8 cellular contexts compared by ENCODE assay signal in genomic region chr9:95506438-95506691, GRCh38. TPM values are rescaled to one million over a fixed set of nuclear protein-coding genes. Genes with fewer than 3 reads are reported as not detected.
DNase-seq lines count a peak whose midpoint lies in the region; TF ChIP-seq lines count a peak whose summit lies in the region.

No MANE protein-coding gene starts in this region.

- no peak overlapping the region for H3K27ac Mint-ChIP-seq in dendritic cell treated with granulocyte-macrophage colony-stimulating factor and Interleukin-4, amounts not matched to agents 40 ng/mL and 50 ng/mL, for 4 days

- H4K8ac ChIP-seq in mesenchymal stem cell (ENCODE audit: low read length) = peak overlapping the region; percentile 87

- no peak overlapping the region for H2AFZ ChIP-seq in mesenchymal stem cell (ENCODE audit: low read depth, low read length)

- intact Hi-C loops in dendritic cell treated with granulocyte-macrophage colony-stimulating factor and Interleukin-4, amounts not matched to agents 40 ng/mL and 50 ng/mL, for 4 days (cut with micrococcal nuclease) = loop anchor here (10.0 kb wide), 1 partner anchor 182 kb away; no protein-coding TSS in a partner anchor
- intact Hi-C loops in uterus (cut with DNase I; ENCODE audit: low total_unique reads) = no loop called here

- H2BK5ac ChIP-seq in mesenchymal stem cell (ENCODE audit: low read depth, low read length, poor library complexity, severe bottlenecking) = peak overlapping the region; percentile 90

- H3K4me2 ChIP-seq in mesenchymal stem cell (ENCODE audit: low read length, poor library complexity, severe bottlenecking) = peak overlapping the region; percentile 97

- H3K27me3 ChIP-seq in HAP-1 (ENCODE audit: low read depth) (no peaks in the 10 kb centered on the region), Peyer's patch (no peaks in the 10 kb centered on the region), mesenchymal stem cell (ENCODE audit: control insufficient read depth in 1 of 2, insufficient read depth in 1 of 2, low read length in 2 of 2) (no peaks in the 10 kb centered on the region), uterus (no peaks in the 10 kb centered on the region)

- TF ChIP-seq CTCF in Peyer's patch (IDR thresholded peaks at IDR 0.05) (no peak), uterus (IDR thresholded peaks at IDR 0.05) (no peak)

- no peaks in the 10 kb centered on the region for H3K9me3 Mint-ChIP-seq in dendritic cell treated with granulocyte-macrophage colony-stimulating factor and Interleukin-4, amounts not matched to agents 40 ng/mL and 50 ng/mL, for 4 days

- H3K79me1 ChIP-seq in mesenchymal stem cell (replicated peaks; ENCODE audit: low read length, poor library complexity, severe bottlenecking) = peaks cover 26% of the 10 kb centered on the region

- peak overlapping the region; percentile 99 for H2BK120ac ChIP-seq in mesenchymal stem cell (ENCODE audit: low read depth, low read length)

- H3K27ac ChIP-seq in Peyer's patch = peak overlapping the region; percentile 75 to 87 (median 77)
- H3K27ac ChIP-seq in mesenchymal stem cell (ENCODE audit: low read length, poor library complexity, severe bottlenecking) = peak overlapping the region; percentile 82
- peak overlapping the region; percentile 93 to 95 for H3K27ac ChIP-seq in uterus

- H2BK15ac ChIP-seq in mesenchymal stem cell (ENCODE audit: low read depth, poor library complexity, severe bottlenecking) = peak overlapping the region; percentile 97

- H3K36me3 ChIP-seq in HAP-1 (replicated peaks) (0 out of 2 replicates have a peak, but pooled peaks cover 3% of the 10 kb centered on the region), Peyer's patch (no peaks in the 10 kb centered on the region), mesenchymal stem cell (ENCODE audit: control insufficient read depth in 1 of 2, insufficient read depth in 2 of 2, low read depth in 1 of 2, low read length in 2 of 2) (peaks cover 0 to 5% of the 10 kb centered on the region in 2 experiments), uterus (no peaks in the 10 kb centered on the region)

- no peak overlapping the region for H2AK5ac ChIP-seq in mesenchymal stem cell (ENCODE audit: low read length, severe bottlenecking)

- peak overlapping the region; percentile 94 for H3K4ac ChIP-seq in mesenchymal stem cell (ENCODE audit: low read depth in 1 of 2, low read length in 2 of 2)

- H2BK12ac ChIP-seq in mesenchymal stem cell (ENCODE audit: low read length in 2 of 2) = peak overlapping the region in 1 of 2 experiments; percentile 92

- in situ Hi-C loops in HAP-1 (cut with MboI; ENCODE audit: low sequenced_read_pairs) = loop anchor here (10.0 kb wide), 1 partner anchor 368 kb away; the partner anchor contains the start of gene ERCC6L2

- peak overlapping the region; percentile 89 for H3K9ac ChIP-seq in mesenchymal stem cell (ENCODE audit: low read length)

- DNase-seq in DMS153 treated with DMSO at 0.1 percent for 48 hours (lab: John Stamatoyannopoulos, UW; ENCODE audit: unreplicated experiment) (peak; percentile 42), DMS153 (lab: John Stamatoyannopoulos, UW) (no peak), HAP-1 (ENCODE audit: low spot score in 2 of 2) (peak; percentile 23 to 57), Peyer's patch (peak in 1 of 3 donors; percentile 65), mesenchymal stem cell (peak; percentile 67), uterus (peak in 1 of 2 donors; percentile 51), occipital lobe (lab: John Stamatoyannopoulos, UW) (no peak)

- peak overlapping the region; percentile 75 for H3K4me3 Mint-ChIP-seq in dendritic cell treated with granulocyte-macrophage colony-stimulating factor and Interleukin-4, amounts not matched to agents 40 ng/mL and 50 ng/mL, for 4 days

- peaks cover 44% of the 10 kb centered on the region for H3K4me1 Mint-ChIP-seq in dendritic cell treated with granulocyte-macrophage colony-stimulating factor and Interleukin-4, amounts not matched to agents 40 ng/mL and 50 ng/mL, for 4 days (ENCODE audit: low read depth)

- WGBS in mesenchymal stem cell = 0% methylated on average over 9 of the region's 22 CpGs

- TF ChIP-seq POLR2A in Peyer's patch (IDR thresholded peaks at IDR 0.05) (no peak), uterus (IDR thresholded peaks at IDR 0.05) (no peak)

- H3K4me3 ChIP-seq in HAP-1 (peak overlapping the region; percentile 71), Peyer's patch (peak overlapping the region; percentile 49 to 83 (median 68)), mesenchymal stem cell (ENCODE audit: insufficient read depth in 1 of 2, low read depth in 1 of 2, low read length in 2 of 2) (peak overlapping the region; percentile 81 to 95), uterus (peak overlapping the region; percentile 88 to 89)

- H3K14ac ChIP-seq in mesenchymal stem cell (ENCODE audit: low read length in 2 of 2) = peak overlapping the region in 1 of 2 experiments; percentile 96

- H3K27me3 Mint-ChIP-seq in dendritic cell treated with granulocyte-macrophage colony-stimulating factor and Interleukin-4, amounts not matched to agents 40 ng/mL and 50 ng/mL, for 4 days = peaks cover 84% of the 10 kb centered on the region

- H3K36me3 Mint-ChIP-seq in dendritic cell treated with granulocyte-macrophage colony-stimulating factor and Interleukin-4, amounts not matched to agents 40 ng/mL and 50 ng/mL, for 4 days (ENCODE audit: low read depth) = peaks cover 6% of the 10 kb centered on the region

- H3K9me3 ChIP-seq in HAP-1 (no peaks in the 10 kb centered on the region), Peyer's patch (peaks cover 0 to 8% (median 0%) of the 10 kb centered on the region in 4 donors), mesenchymal stem cell (ENCODE audit: control insufficient read depth, low read length) (no peaks in the 10 kb centered on the region), uterus (no peaks in the 10 kb centered on the region)

- peak overlapping the region; percentile 96 to 98 for H3K18ac ChIP-seq in mesenchymal stem cell (ENCODE audit: low read depth in 1 of 2, low read length in 2 of 2)

- H3K23ac ChIP-seq in mesenchymal stem cell (ENCODE audit: low read length in 2 of 2) = peak overlapping the region; percentile 34 to 79

- H4K91ac ChIP-seq in mesenchymal stem cell (ENCODE audit: low read length) = peak overlapping the region; percentile 92

- H3K4me1 ChIP-seq in HAP-1 = peaks cover 9% of the 10 kb centered on the region
- H3K4me1 ChIP-seq in Peyer's patch = peaks cover 0 to 32% (median 4%) of the 10 kb centered on the region in 4 donors
- peaks cover 8% of the 10 kb centered on the region for H3K4me1 ChIP-seq in mesenchymal stem cell (ENCODE audit: control insufficient read depth, insufficient read depth, low read depth, low read length)
- H3K4me1 ChIP-seq in uterus = no peaks in the 10 kb centered on the region

RNA-seq across cellular contexts. Expression of gene PTCH1, which starts 10.4 kb away (rescaled TPM):
- 10 to 100 TPM; 16.5 to 71.0 (median 24.0) TPM for total RNA-seq in Peyer's patch
- polyA plus RNA-seq in mesenchymal stem cell (2013, experiment 1 of 2) = 8.7 TPM
- polyA plus RNA-seq in mesenchymal stem cell (2013, experiment 2 of 2) = 9.5 TPM
- total RNA-seq in uterus = 10 to 100 TPM in 2 of 4 donors, 1 to 10 TPM in 2; 7.4 to 24.6 (median 10.8) TPM
- total RNA-seq in occipital lobe = 8.3 TPM

Comparison
In these comparisons a context has a peak if more than half of its experiments do, and no peak if none do; other contexts are left out.
1. DNase-seq: peak in DMS153 treated with DMSO at 0.1 percent for 48 hours (single experiment), HAP-1 (2 of 2) and mesenchymal stem cell (single experiment); none in DMS153 (single experiment) and occipital lobe (single experiment).
2. Peak in every context shown above with its lines, with median percentiles within 50 percentile points of each other: H3K4me3 ChIP-seq and H3K27ac ChIP-seq.